Comparison of ENCODE assay signal across 34 cellular contexts in the genomic region with DNA sequence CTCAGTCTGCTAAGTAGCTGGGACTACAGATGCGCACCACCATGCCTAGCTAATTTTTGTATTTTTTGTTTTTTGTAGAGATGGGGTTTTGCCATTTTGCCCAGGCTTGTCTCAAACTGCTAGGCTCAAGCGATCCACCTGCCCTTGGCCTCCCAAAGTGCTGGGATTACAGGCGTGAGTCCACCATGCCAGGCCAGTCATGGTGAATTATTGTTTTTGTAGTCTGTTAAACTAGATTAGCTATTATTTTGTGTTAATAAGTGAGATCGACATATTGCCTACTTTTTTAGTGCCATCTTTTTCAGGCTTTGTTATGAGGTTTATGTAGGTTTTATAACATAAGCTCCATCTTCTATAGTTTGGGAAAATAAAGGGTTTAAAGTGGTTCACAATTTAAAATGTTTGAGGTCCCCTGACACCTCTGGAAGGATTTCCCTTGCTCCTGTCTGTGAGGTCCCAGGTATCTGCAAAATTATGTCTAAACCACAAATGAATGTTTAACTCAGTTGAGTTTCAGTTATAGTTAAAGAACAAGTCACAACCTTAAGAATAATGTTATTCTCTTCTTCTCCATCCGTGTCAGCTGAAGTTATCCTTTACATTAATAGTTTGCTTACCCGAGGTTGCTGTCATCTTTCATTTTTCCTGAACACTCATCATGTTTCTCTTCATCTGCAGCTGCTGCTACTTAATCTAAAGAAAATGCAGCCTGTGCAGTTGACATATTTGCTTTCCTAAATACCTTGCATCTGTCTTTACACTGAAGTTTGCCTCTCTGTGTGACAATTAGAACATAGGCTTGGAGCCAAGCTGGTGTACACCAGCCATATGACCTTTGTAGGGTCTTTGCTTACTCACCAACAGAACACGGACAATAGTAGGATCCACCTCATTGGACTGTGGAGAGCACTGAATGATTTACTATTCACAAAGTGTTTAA. TPM values are rescaled to one million over a fixed set of nuclear protein-coding genes. Genes with fewer than 3 reads are reported as not detected.
A peak's percentile ranks its signal among the peaks of the same experiment; 100 is the strongest.
DNase-seq lines count a peak whose midpoint lies in the region; ATAC-seq lines count a peak whose summit lies in the region.
"Had no signal": no experiment of that assay in that cellular context is flagged by ENCODE, and none has a peak within 500 bp of the region (broad histone marks: within the 10 kb centered on the region; RNA-seq: fewer than 3 reads in every experiment).

No MANE protein-coding gene starts in this region.

- H3K4me3 ChIP-seq in GM08714 (ENCODE audit: low read length): peak overlapping the region; percentile 44; the same call in 1 of the 2 replicates
- H3K4me3 ChIP-seq: cardiac muscle cell, colonic mucosa, ovary, PC-9, upper lobe of left lung had no signal

- peak; percentile 78 for ATAC-seq in GM21737 (IDR thresholded peaks at IDR 0.05; ENCODE audit: unreplicated experiment)
- ATAC-seq: activated CD4-positive, CD25-positive, alpha-beta regulatory T cell treated with anti-CD3 and anti-CD28 coated beads, Interleukin-2, amount 50 U/mL, for 24 hours; activated CD8-positive, alpha-beta memory T cell treated with anti-CD3 and anti-CD28 coated beads, Interleukin-2, amount 10 ng/mL, durations not matched to agents 7 days and 5 days; left colon; Right ventricle myocardium inferior; SK-N-SH treated with all-trans-retinoic acid at 6 μM for 48 hours; stimulated activated naive B cell treated with anti-CD40 and anti-IgM and Interleukin-4, amounts not matched to agents 10 μg/mL and 1 μg/mL and 100 μg/mL, for 72 hours had no signal

- DNase-seq in NCI-H345 treated with DMSO at 0.1 percent for 48 hours (lab: John Stamatoyannopoulos, UW; ENCODE audit: unreplicated experiment) (peak; percentile 46), glomerular visceral epithelial cell (ENCODE audit: extremely low spot score) (peak; percentile 49), GOT3 (lab: John Stamatoyannopoulos, UW) (no peak), mesenteric fat pad (ENCODE audit: low spot score) (no peak), T1000 (lab: John Stamatoyannopoulos, UW) (no peak)
- DNase-seq in central memory CD4-positive, alpha-beta T cell: no peak
- DNase-seq: activated CD4-positive, alpha-beta T cell treated with anti-CD3 and anti-CD28 coated beads, Interleukin-2, amount 50 U/mL, for 4 hours; activated CD8-positive, alpha-beta memory T cell treated with anti-CD3 and anti-CD28 coated beads, Interleukin-2, amount 10 ng/mL, durations not matched to agents 7 days and 5 days; activated T-cell treated with anti-CD3 and anti-CD28 coated beads, Interleukin-2, amount 50 U/mL, for 48 hours; Calu3; colonic mucosa; DMS79 treated with DMSO at 0.1 percent for 48 hours; effector CD4-positive, alpha-beta T cell; GF-D8; hypothalamus; immature natural killer cell; left colon; MM.1S; NCI-H446; nephron progenitor cell; NK-92 treated with Interleukin-12 subunit alpha and Interleukin-12 subunit beta, amount 100 ng/mL, for 24 hours; ovary; PC-9; stimulated activated naive B cell treated with anti-CD40 and anti-IgM and Interleukin-4, amounts not matched to agents 10 μg/mL and 1 μg/mL and 100 μg/mL, for 72 hours; substantia nigra; upper lobe of left lung had no signal

RNA-seq across cellular contexts. Expression of a gene that starts 8.9 kb away (rescaled TPM):
- 41.7 TPM for total RNA-seq in mesenteric fat pad
- total RNA-seq: Calu3, PC-9 had no signal

RNA-seq across cellular contexts. Expression of a gene that starts 9.6 kb away (rescaled TPM):
- not detected for total RNA-seq in mesenteric fat pad
- total RNA-seq: activated CD8-positive, alpha-beta memory T cell treated with anti-CD3 and anti-CD28 coated beads, Interleukin-2, amount 10 ng/mL, durations not matched to agents 7 days and 5 days; astrocyte; Calu3; cardiac muscle cell; colonic mucosa; left colon; lung microvascular endothelial cell; ovary; PC-9; Right ventricle myocardium inferior had no signal

Comparison
In these comparisons a context has a peak if more than half of its experiments do, and no peak if none do; other contexts are left out.
1. DNase-seq: peak in NCI-H345 treated with DMSO at 0.1 percent for 48 hours (single experiment) and glomerular visceral epithelial cell (single experiment); none in GOT3 (single experiment), mesenteric fat pad (single experiment), T1000 (single experiment) and central memory CD4-positive, alpha-beta T cell (single experiment).